6 cellular contexts compared by ENCODE assay signal in genomic region chr21:35968564-35968963, GRCh38.
"Had no signal": no experiment of that assay in that cellular context is flagged by ENCODE, and none has a peak within 500 bp of the region (broad histone marks: within the 10 kb centered on the region; RNA-seq: fewer than 3 reads in every experiment).

No MANE protein-coding gene starts in this region.

- DNase-seq: IMR-90, KBM-7, KG1 had no signal

- H3K27ac ChIP-seq: HL-60 had no signal

- H3K4me3 ChIP-seq: K562 had no signal

- ATAC-seq: HepG2, K562 had no signal
